Comparison of ENCODE assay signal across 18 cellular contexts in genomic region chr7:98674461-98674860, GRCh38. TPM values are rescaled to one million over a fixed set of nuclear protein-coding genes. Genes with fewer than 3 reads are reported as not detected.
DNase-seq lines count a peak whose midpoint lies in the region; ATAC-seq, FAIRE-seq and TF ChIP-seq lines count a peak whose summit lies in the region.
"Had no signal": no experiment of that assay in that cellular context is flagged by ENCODE, and none has a peak within 500 bp of the region (broad histone marks: within the 10 kb centered on the region; RNA-seq: fewer than 3 reads in every experiment).

No MANE protein-coding gene starts in this region.

- H3K36me3 ChIP-seq in PC-3 (ENCODE audit: low read depth, low read length): no peaks in the 10 kb centered on the region
- H3K36me3 ChIP-seq: BLaER1 had no signal

- 15% methylated on average over 8 of the region's 8 CpGs for WGBS in A549 (ENCODE audit: missing lambda C conversion rate)

- no peak for TF ChIP-seq RAD21 in A549 (conservative IDR thresholded peaks at IDR 0.05 in 1 of 2, IDR thresholded peaks at IDR 0.05 in 1 of 2)

- no peak for TF ChIP-seq POLR2A in A549 (IDR thresholded peaks at IDR 0.05; ENCODE audit: low read length)

- H3K9me3 ChIP-seq in A549: peaks cover 29% of the 10 kb centered on the region
- no peaks in the 10 kb centered on the region for H3K9me3 ChIP-seq in PC-3 (ENCODE audit: low read length)

- DNase-seq in A172 (ENCODE audit: low spot score) (peak; percentile 62), A549 (ENCODE audit: low read depth in 1 of 2, low spot score in 1 of 2) (no peak), PC-3 (peak; percentile 11), posterior vena cava (ENCODE audit: low spot score) (peak; percentile 55), amygdala (lab: John Stamatoyannopoulos, UW) (no peak)
- DNase-seq in activated CD4-positive, alpha-beta T cell treated with anti-CD3 and anti-CD28 coated beads, Interleukin-2, amount 50 U/mL, for 4 hours: no peak
- DNase-seq: CD8-positive, alpha-beta T cell; DMS153; DMS79; GDM1; GM23248; HCEC 1CT had no signal

- no peaks in the 10 kb centered on the region for H3K9me2 ChIP-seq in PC-3 (replicated peaks; ENCODE audit: low read length)

- CTCF ChIA-PET in A549 (lab: Yijun Ruan, JAX) (no interaction called here), PC-3 (lab: Charles Lee) (no interaction called here)

- H4K20me1 ChIP-seq in PC-3 (ENCODE audit: low read length): no peaks in the 10 kb centered on the region
- H4K20me1 ChIP-seq: BLaER1 had no signal

- POLR2A ChIA-PET in A549 (lab: Yijun Ruan, JAX): no interaction called here
- POLR2A ChIA-PET in PC-3 (lab: Charles Lee; ENCODE audit: unreplicated experiment): no interaction called here

- H3K4me2 ChIP-seq in A549: no peak overlapping the region; the same call in 2 of the 3 replicates
- H3K4me2 ChIP-seq in PC-3 (ENCODE audit: low read length): no peak overlapping the region
- H3K4me2 ChIP-seq: BLaER1, KMS-11 had no signal

- H3K4me3 ChIP-seq in A549: no peak overlapping the region
- H3K4me3 ChIP-seq in PC-3 (ENCODE audit: low read length): no peak overlapping the region
- H3K4me3 ChIP-seq: BLaER1, GM23248 had no signal

- no peak for TF ChIP-seq EP300 in A549 (IDR thresholded peaks at IDR 0.05)

- no peaks in the 10 kb centered on the region for H3F3A ChIP-seq in PC-3 (ENCODE audit: low read length, unreplicated experiment)

- peaks cover 3% of the 10 kb centered on the region; the same call in 1 of the 2 replicates for H3K27me3 ChIP-seq in PC-3 (ENCODE audit: low read length)
- H3K27me3 ChIP-seq: BLaER1 had no signal

- H3K27ac ChIP-seq in A549: no peak overlapping the region
- H3K27ac ChIP-seq in PC-3 (ENCODE audit: low read length): no peak overlapping the region
- H3K27ac ChIP-seq: BLaER1, GM23248, HL-60, KMS-11 had no signal

- TF ChIP-seq CTCF in A549 (IDR thresholded peaks at IDR 0.05) (no peak), PC-3 (conservative IDR thresholded peaks at IDR 0.05; ENCODE audit: low read depth, low read length) (no peak)

- peak; percentile 37 to 43; a peak in 4 of 6 replicates for ATAC-seq in A549
- no peak for ATAC-seq in PC-3
- no peak for ATAC-seq in GM19467 (IDR thresholded peaks at IDR 0.05; ENCODE audit: unreplicated experiment)
- ATAC-seq: CD8-positive, alpha-beta T cell had no signal

- BruUV-seq in PC-3 (replicated peaks; lab: Mats Ljungman, UMichigan): no TSS peak

- intact Hi-C loops in PC-3 (cut with micrococcal nuclease) (no loop called here), posterior vena cava (cut with DNase I) (no loop called here)

- H3K4me1 ChIP-seq in A549 (no peaks in the 10 kb centered on the region), PC-3 (ENCODE audit: insufficient read depth, low read length) (no peaks in the 10 kb centered on the region)
- H3K4me1 ChIP-seq: BLaER1 had no signal

- H2AFZ ChIP-seq in PC-3 (ENCODE audit: low read length): no peak overlapping the region
- H2AFZ ChIP-seq: GM23248 had no signal

- FAIRE-seq in A549 (lab: Jason Lieb, UNC): no peak

- H3K79me2 ChIP-seq in PC-3 (ENCODE audit: low read length): no peaks in the 10 kb centered on the region

- no peak overlapping the region for H3K9ac ChIP-seq in PC-3 (ENCODE audit: low read length)
- H3K9ac ChIP-seq: BLaER1, GM23248, KMS-11 had no signal

TF ChIP-seq in A549, 52 proteins besides CTCF, POLR2A, EP300 and RAD21:
- no peak for TF ChIP-seq TP53 (CRISPR knock-in tag; IDR thresholded peaks at IDR 0.05)
- no peak for TF ChIP-seq MAX (IDR thresholded peaks at IDR 0.05)

RNA-seq across cellular contexts. Expression of gene NPTX2, which starts 57.4 kb away (rescaled TPM):
- total RNA-seq in A172 (2014; rRNA removed; shearing (Covaris generic)): 0.07 TPM in 1 of 2 replicates, not detected in the other
- 0.05 TPM in 1 of 2 replicates, not detected in the other for polyA plus RNA-seq in A549 (2011; rRNA removed)
- 0.03 TPM in 2 replicates for polyA plus RNA-seq in A549 (2012; cell fraction: cytosol; rRNA removed)
- polyA plus RNA-seq in A549 (2012; cell fraction: nucleus; rRNA removed): not detected in 2 replicates
- polyA plus RNA-seq in A549 (2017; fragmentation: RNase III; extraction: RNeasy Plus Mini Kit Qiagen cat#74134 plus additional on column Dnase treatment): not detected in 3 replicates
- not detected in 2 replicates for polyA minus RNA-seq in A549 (2011; rRNA and poly(A)+ RNA removed)
- total RNA-seq in PC-3 (2014; rRNA removed): not detected in 2 replicates
- total RNA-seq in posterior vena cava: 1 to 10 TPM; 1.8 to 3.3 TPM
- total RNA-seq: CD8-positive, alpha-beta T cell; H4; HT1080 had no signal

Comparison
In these comparisons a context has a peak if more than half of its experiments do, and no peak if none do; other contexts are left out.
1. DNase-seq: peak in A172 (single experiment), PC-3 (single experiment) and posterior vena cava (single experiment); none in A549 (0 of 2), amygdala (0 of 56) and activated CD4-positive, alpha-beta T cell treated with anti-CD3 and anti-CD28 coated beads, Interleukin-2, amount 50 U/mL, for 4 hours (0 of 2).
2. ATAC-seq: peak in A549 (2 of 2); none in PC-3 (single experiment) and GM19467 (single experiment).